Comparison of ENCODE assay signal across 8 cellular contexts in genomic region chr14:22221508-22221907, GRCh38.
DNase-seq lines count a peak whose midpoint lies in the region; ATAC-seq and TF ChIP-seq lines count a peak whose summit lies in the region.
"Had no signal": no experiment of that assay in that cellular context is flagged by ENCODE, and none has a peak within 500 bp of the region (broad histone marks: within the 10 kb centered on the region; RNA-seq: fewer than 3 reads in every experiment).

No MANE protein-coding gene starts in this region.

- CTCF ChIA-PET in activated CD4-positive, alpha-beta memory T cell treated with anti-CD3 and anti-CD28 coated beads, Interleukin-2, amount 10 ng/mL, durations not matched to agents 7 days and 5 days (lab: Charles Lee): interaction anchor here (0.6 to 1.7 kb wide), 13 partner anchors 19 to 1100 kb away, joined by 3 to 16 read pairs (median 4); no protein-coding TSS in a partner anchor

- intact Hi-C loops in lower lobe of right lung (cut with DNase I) (no loop called here), body of pancreas (cut with DNase I) (no loop called here), dorsolateral prefrontal cortex (cut with DNase I) (no loop called here)

- ATAC-seq in lower lobe of right lung: no peak
- ATAC-seq in body of pancreas: no peak
- ATAC-seq: Right ventricle myocardium inferior had no signal

- POLR2A ChIA-PET in activated CD4-positive, alpha-beta memory T cell treated with anti-CD3 and anti-CD28 coated beads, Interleukin-2, amount 10 ng/mL, durations not matched to agents 7 days and 5 days (lab: Charles Lee): interaction anchor here (0.6 to 1.0 kb wide), 2 partner anchors 259 to 275 kb away, joined by 3 read pairs; no protein-coding TSS in a partner anchor

- H3K27ac ChIP-seq in HL-60 (replicated peaks) (no peak overlapping the region), lower lobe of right lung (no peak overlapping the region), body of pancreas (no peak overlapping the region), dorsolateral prefrontal cortex (no peak overlapping the region)

- 28 to 32% methylated on average over 3 of the region's 3 CpGs for WGBS in body of pancreas, 2 donors

- H3K4me1 ChIP-seq in lower lobe of right lung (peaks cover 7% of the 10 kb centered on the region), body of pancreas (no peaks in the 10 kb centered on the region)

- no peak overlapping the region for H3K27ac Mint-ChIP-seq in activated CD4-positive, alpha-beta memory T cell treated with anti-CD3 and anti-CD28 coated beads, Interleukin-2, amount 10 ng/mL, durations not matched to agents 7 days and 5 days

- TF ChIP-seq POLR2A in body of pancreas (IDR thresholded peaks at IDR 0.05): no peak

- H3K9me3 ChIP-seq in lower lobe of right lung (no peaks in the 10 kb centered on the region), body of pancreas (no peaks in the 10 kb centered on the region)

- no peaks in the 10 kb centered on the region for H3K36me3 ChIP-seq in lower lobe of right lung
- no peaks in the 10 kb centered on the region for H3K36me3 ChIP-seq in body of pancreas (replicated peaks in 1 of 2; ENCODE audit: insufficient read depth in 1 of 2, low read depth in 2 of 2)

- H3K9me3 Mint-ChIP-seq in activated CD4-positive, alpha-beta memory T cell treated with anti-CD3 and anti-CD28 coated beads, Interleukin-2, amount 10 ng/mL, durations not matched to agents 7 days and 5 days: no peaks in the 10 kb centered on the region

- H3K27me3 ChIP-seq in HL-60 (ENCODE audit: insufficient read depth, poor library complexity, severe bottlenecking) (no peaks in the 10 kb centered on the region), lower lobe of right lung (ENCODE audit: low read depth) (no peaks in the 10 kb centered on the region), body of pancreas (no peaks in the 10 kb centered on the region), dorsolateral prefrontal cortex (peaks cover 0 to 23% (median 6%) of the 10 kb centered on the region in 45 donors)

- TF ChIP-seq CTCF in HL-60 (IDR thresholded peaks at IDR 0.05; ENCODE audit: insufficient read depth, low read length): peak; percentile 41
- TF ChIP-seq CTCF in lower lobe of right lung (IDR thresholded peaks at IDR 0.05): peak; percentile 33
- TF ChIP-seq CTCF in body of pancreas (IDR thresholded peaks at IDR 0.05): no peak
- peak in 5 of 56 donors; percentile 11 to 24 (median 19) for TF ChIP-seq CTCF in dorsolateral prefrontal cortex (IDR thresholded peaks at IDR 0.05 in 54 of 56, conservative IDR thresholded peaks at IDR 0.05 in 2 of 56; ENCODE audit: low read depth in 1 of 56, partially characterized antibody in 56 of 56)

- H3K4me3 ChIP-seq in HL-60 (replicated peaks; ENCODE audit: insufficient read depth, low read length) (no peak overlapping the region), lower lobe of right lung (no peak overlapping the region), body of pancreas (no peak overlapping the region), dorsolateral prefrontal cortex (no peak overlapping the region)

- DNase-seq in EH (ENCODE audit: low read depth) (peak; percentile 32), HL-60 (ENCODE audit: low read depth in 1 of 2, low spot score in 1 of 2) (no peak), lower lobe of right lung (no peak), body of pancreas (no peak), dorsolateral prefrontal cortex (no peak), NCI-H526 treated with DMSO at 0.1 percent for 48 hours (lab: John Stamatoyannopoulos, UW) (no peak)
- DNase-seq in activated CD4-positive, alpha-beta memory T cell treated with anti-CD3 and anti-CD28 coated beads, Interleukin-2, amount 10 ng/mL, durations not matched to agents 7 days and 5 days: no peak

- no peaks in the 10 kb centered on the region for H3K27me3 Mint-ChIP-seq in activated CD4-positive, alpha-beta memory T cell treated with anti-CD3 and anti-CD28 coated beads, Interleukin-2, amount 10 ng/mL, durations not matched to agents 7 days and 5 days

- peak overlapping the region; percentile 50 for H3K4me3 Mint-ChIP-seq in activated CD4-positive, alpha-beta memory T cell treated with anti-CD3 and anti-CD28 coated beads, Interleukin-2, amount 10 ng/mL, durations not matched to agents 7 days and 5 days

- no peaks in the 10 kb centered on the region for H3K36me3 Mint-ChIP-seq in activated CD4-positive, alpha-beta memory T cell treated with anti-CD3 and anti-CD28 coated beads, Interleukin-2, amount 10 ng/mL, durations not matched to agents 7 days and 5 days (ENCODE audit: low read depth)

- peaks cover 14% of the 10 kb centered on the region for H3K4me1 Mint-ChIP-seq in activated CD4-positive, alpha-beta memory T cell treated with anti-CD3 and anti-CD28 coated beads, Interleukin-2, amount 10 ng/mL, durations not matched to agents 7 days and 5 days

Comparison
In these comparisons a context has a peak if more than half of its experiments do, and no peak if none do; other contexts are left out.
1. CTCF ChIP-seq: peak in HL-60 (single experiment) and lower lobe of right lung (single experiment); none in body of pancreas (0 of 7).